9 cellular contexts compared by ENCODE assay signal in the genomic region with DNA sequence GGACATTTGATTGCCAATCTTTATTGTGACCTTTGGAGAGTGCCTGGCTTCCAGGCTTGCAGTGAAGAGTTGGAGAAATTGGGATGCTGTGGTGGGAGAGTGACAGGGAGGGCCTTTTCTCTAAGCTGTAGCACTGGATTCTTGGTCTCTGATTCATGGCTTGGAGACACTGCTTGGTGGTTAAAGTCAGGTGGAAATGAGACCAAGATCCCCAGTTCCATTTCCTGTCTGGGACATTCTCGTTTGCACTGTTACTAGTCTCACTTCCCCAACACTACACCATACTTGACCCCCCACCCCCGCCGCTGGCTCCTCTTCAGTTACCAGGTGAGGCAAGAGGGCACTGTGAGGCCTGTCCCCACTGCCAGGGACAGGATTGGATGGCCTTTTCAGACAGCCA. TPM values are rescaled to one million over a fixed set of nuclear protein-coding genes. Genes with fewer than 3 reads are reported as not detected.
DNase-seq lines count a peak whose midpoint lies in the region; ATAC-seq and TF ChIP-seq lines count a peak whose summit lies in the region.
"Had no signal": no experiment of that assay in that cellular context is flagged by ENCODE, and none has a peak within 500 bp of the region (broad histone marks: within the 10 kb centered on the region; RNA-seq: fewer than 3 reads in every experiment).

No MANE protein-coding gene starts in this region.

- H3K36me3 ChIP-seq in BLaER1 treated with 17β-estradiol and CSF1 and Interleukin-3, amounts not matched to agents 10 nM and 100 nM = peaks cover 35 to 68% (median 63%) of the 10 kb centered on the region in 11 experiments
- H3K36me3 ChIP-seq in GM23248 (ENCODE audit: low read depth) (peaks cover 7% of the 10 kb centered on the region; the same call in 1 of the 2 replicates), iPS-20b (ENCODE audit: insufficient read depth, low read depth, low read length) (peaks cover 40% of the 10 kb centered on the region), right atrium auricular region (peaks cover under 1% of the 10 kb centered on the region)

- H3K9ac ChIP-seq in BLaER1 treated with 17β-estradiol and CSF1 and Interleukin-3, amounts not matched to agents 10 nM and 100 nM = peak overlapping the region; percentile 7 to 98 (median 91); a peak in 17 of 22 replicates
- H3K9ac ChIP-seq in GM23248 (peak overlapping the region; percentile 21), iPS-20b (ENCODE audit: low read depth, low read length) (peak overlapping the region; percentile 27; the same call in 1 of the 2 replicates)

- peak overlapping the region; percentile 93 for H3K27ac Mint-ChIP-seq in T-helper 17 cell

- no peaks in the 10 kb centered on the region for H3K9me2 ChIP-seq in GM23248 (ENCODE audit: insufficient read depth)

- H3K27me3 Mint-ChIP-seq in T-helper 17 cell = no peaks in the 10 kb centered on the region

- H4K20me1 ChIP-seq in BLaER1 treated with 17β-estradiol and CSF1 and Interleukin-3, amounts not matched to agents 10 nM and 100 nM = peaks cover 65 to 78% (median 70%) of the 10 kb centered on the region in 11 experiments
- H4K20me1 ChIP-seq in GM23248 (ENCODE audit: insufficient read depth) = peaks cover 9% of the 10 kb centered on the region; the same call in 1 of the 2 replicates

- peaks cover 21% of the 10 kb centered on the region for H3K36me3 Mint-ChIP-seq in T-helper 17 cell (ENCODE audit: low read depth)

- peak overlapping the region in 3 of 10 experiments; percentile 24 to 99 (median 95); a peak in 3 of 20 replicates for H3K4me3 ChIP-seq in BLaER1 treated with 17β-estradiol and CSF1 and Interleukin-3, amounts not matched to agents 10 nM and 100 nM
- peak overlapping the region; percentile 17; the same call in 1 of the 2 replicates for H3K4me3 ChIP-seq in GM23248
- no peak overlapping the region for H3K4me3 ChIP-seq in iPS-20b (ENCODE audit: low read length)
- no peak overlapping the region for H3K4me3 ChIP-seq in right atrium auricular region

- H3K9me3 ChIP-seq in BLaER1 treated with 17β-estradiol and CSF1 and Interleukin-3, amounts not matched to agents 10 nM and 100 nM (replicated peaks in 1 of 11) = no peaks in the 10 kb centered on the region
- no peaks in the 10 kb centered on the region for H3K9me3 ChIP-seq in GM23248 (ENCODE audit: low read depth)
- no peaks in the 10 kb centered on the region for H3K9me3 ChIP-seq in T-helper 17 cell (ENCODE audit: control insufficient read depth, low read length, poor library complexity, severe bottlenecking)
- H3K9me3 ChIP-seq in iPS-20b (ENCODE audit: insufficient read depth, low read depth, low read length) = no peaks in the 10 kb centered on the region
- no peaks in the 10 kb centered on the region for H3K9me3 ChIP-seq in right atrium auricular region

- in situ Hi-C loops in GM23248 (cut with MboI) = no loop called here

- DNase-seq in GM23248 (peak; percentile 67), T-helper 17 cell (no peak), NCI-H2196 treated with DMSO at 0.1 percent for 48 hours (lab: John Stamatoyannopoulos, UW; ENCODE audit: unreplicated experiment) (no peak), right atrium auricular region (ENCODE audit: low spot score) (no peak), head of caudate nucleus (no peak)
- DNase-seq: NCI-H510A had no signal

- ATAC-seq in T-helper 17 cell = no peak
- no peak for ATAC-seq in HG03457 (IDR thresholded peaks at IDR 0.05; ENCODE audit: unreplicated experiment)

- H2AFZ ChIP-seq in GM23248 = no peak overlapping the region

- peak overlapping the region; percentile 76 to 98 (median 93) for H3K4me2 ChIP-seq in BLaER1 treated with 17β-estradiol and CSF1 and Interleukin-3, amounts not matched to agents 10 nM and 100 nM
- H3K4me2 ChIP-seq in GM23248 (ENCODE audit: unreplicated experiment) = peak overlapping the region; percentile 27

- TF ChIP-seq CTCF in right atrium auricular region (IDR thresholded peaks at IDR 0.05) = no peak

- peaks cover 91% of the 10 kb centered on the region for H3K79me2 ChIP-seq in GM23248 (ENCODE audit: insufficient read depth)

- intact Hi-C loops in head of caudate nucleus (cut with DNase I) = loop anchor here (5.0 kb wide), 1 partner anchor 39 kb away; no protein-coding TSS in a partner anchor

- WGBS in GM23248 (ENCODE audit: low coverage in 1 of 2, low lambda C conversion rate in 2 of 2, missing lambda C conversion rate in 2 of 2), 2 experiments = 67 to 70% methylated on average over 3 of the region's 3 CpGs

- H3K4me1 Mint-ChIP-seq in T-helper 17 cell = peaks cover 63% of the 10 kb centered on the region

- no peaks in the 10 kb centered on the region for H3K27me3 ChIP-seq in BLaER1 treated with 17β-estradiol and CSF1 and Interleukin-3, amounts not matched to agents 10 nM and 100 nM
- H3K27me3 ChIP-seq in GM23248 (replicated peaks; ENCODE audit: insufficient read depth) (no peaks in the 10 kb centered on the region), iPS-20b (ENCODE audit: insufficient read depth, low read length) (no peaks in the 10 kb centered on the region), right atrium auricular region (no peaks in the 10 kb centered on the region)

- H3K4me1 ChIP-seq in BLaER1 treated with 17β-estradiol and CSF1 and Interleukin-3, amounts not matched to agents 10 nM and 100 nM = peaks cover 41 to 60% (median 47%) of the 10 kb centered on the region in 10 experiments
- H3K4me1 ChIP-seq in GM23248 (ENCODE audit: insufficient read depth) (peaks cover 25% of the 10 kb centered on the region), iPS-20b (ENCODE audit: insufficient read depth, low read length) (0 out of 2 replicates have a peak, but pooled peaks cover 4% of the 10 kb centered on the region), right atrium auricular region (peaks cover 0 to 36% of the 10 kb centered on the region in 2 donors)

- H3F3A ChIP-seq in GM23248 (ENCODE audit: insufficient read depth) = peaks cover 8% of the 10 kb centered on the region

- H3K4me3 Mint-ChIP-seq in T-helper 17 cell = peak overlapping the region; percentile 99

- peak overlapping the region in 6 of 11 experiments; percentile 1 to 37 (median 16); a peak in 4 of 22 replicates for H3K27ac ChIP-seq in BLaER1 treated with 17β-estradiol and CSF1 and Interleukin-3, amounts not matched to agents 10 nM and 100 nM
- peak overlapping the region; percentile 66 for H3K27ac ChIP-seq in GM23248
- no peak overlapping the region for H3K27ac ChIP-seq in iPS-20b (ENCODE audit: low read length)
- no peak overlapping the region for H3K27ac ChIP-seq in right atrium auricular region

RNA-seq across cellular contexts. Expression of gene SUPT5H, which starts 2.9 kb away (rescaled TPM):
- total RNA-seq in GM23248 (2014; rRNA removed; shearing (Covaris generic)) = 76.5 and 87.4 TPM in 2 replicates
- 121 and 125 TPM in 2 replicates for polyA plus RNA-seq in GM23248 (2016; fragmentation: Nextera tagmentation; extraction: Ambion mirVana)
- total RNA-seq in T-helper 17 cell = 100 to 1,000 TPM; 346 to 352 TPM
- 10 to 100 TPM; 81.7 to 95.1 TPM for total RNA-seq in right atrium auricular region

RNA-seq across cellular contexts. Expression of gene RPS16, which starts 12.5 kb away (rescaled TPM):
- total RNA-seq in GM23248 (2014; rRNA removed; shearing (Covaris generic)) = 91.2 and 136 TPM in 2 replicates
- polyA plus RNA-seq in GM23248 (2016; fragmentation: Nextera tagmentation; extraction: Ambion mirVana) = 542 and 556 TPM in 2 replicates
- 1,000 to 10,000 TPM; 3,790 to 3,904 TPM for total RNA-seq in T-helper 17 cell
- total RNA-seq in right atrium auricular region = 1,000 to 10,000 TPM; 1,032 to 1,330 TPM

RNA-seq across cellular contexts. Expression of gene TIMM50, which starts 32.4 kb away (rescaled TPM):
- 66.7 and 70.8 TPM in 2 replicates for total RNA-seq in GM23248 (2014; rRNA removed; shearing (Covaris generic))
- polyA plus RNA-seq in GM23248 (2016; fragmentation: Nextera tagmentation; extraction: Ambion mirVana) = 82.0 and 89.4 TPM in 2 replicates
- total RNA-seq in T-helper 17 cell (10 to 100 TPM; 44.9 to 53.0 TPM), right atrium auricular region (10 to 100 TPM; 60.0 to 80.9 TPM)

RNA-seq across cellular contexts. Expression of gene PLEKHG2, which starts 35.8 kb away (rescaled TPM):
- total RNA-seq in GM23248 (2014; rRNA removed; shearing (Covaris generic)) = 12.0 and 17.5 TPM in 2 replicates
- 12.2 and 13.5 TPM in 2 replicates for polyA plus RNA-seq in GM23248 (2016; fragmentation: Nextera tagmentation; extraction: Ambion mirVana)
- 100 to 1,000 TPM; 119 to 129 TPM for total RNA-seq in T-helper 17 cell
- 10 to 100 TPM in 1 of 2 donors, 1 to 10 TPM in 1; 7.5 to 12.0 TPM for total RNA-seq in right atrium auricular region

RNA-seq across cellular contexts. Expression of gene ZFP36, which starts 41.6 kb away (rescaled TPM):
- 7.0 and 13.9 TPM in 2 replicates for total RNA-seq in GM23248 (2014; rRNA removed; shearing (Covaris generic))
- 86.2 and 86.6 TPM in 2 replicates for polyA plus RNA-seq in GM23248 (2016; fragmentation: Nextera tagmentation; extraction: Ambion mirVana)
- total RNA-seq in T-helper 17 cell = 1,000 to 10,000 TPM; 1,082 to 1,318 TPM
- 100 to 1,000 TPM; 107 to 202 TPM for total RNA-seq in right atrium auricular region

Comparison
In these comparisons a context has a peak if more than half of its experiments do, and no peak if none do; other contexts are left out.
1. H3K27ac ChIP-seq: peak in BLaER1 treated with 17β-estradiol and CSF1 and Interleukin-3, amounts not matched to agents 10 nM and 100 nM (6 of 11) and GM23248 (single experiment); none in iPS-20b (single experiment) and right atrium auricular region (0 of 2).
2. H3K9ac ChIP-seq: peak in every context shown above with its lines; median percentile 91 in BLaER1 treated with 17β-estradiol and CSF1 and Interleukin-3, amounts not matched to agents 10 nM and 100 nM; 27 in iPS-20b; 21 in GM23248.